9 cellular contexts compared by ENCODE assay signal in the genomic region with DNA sequence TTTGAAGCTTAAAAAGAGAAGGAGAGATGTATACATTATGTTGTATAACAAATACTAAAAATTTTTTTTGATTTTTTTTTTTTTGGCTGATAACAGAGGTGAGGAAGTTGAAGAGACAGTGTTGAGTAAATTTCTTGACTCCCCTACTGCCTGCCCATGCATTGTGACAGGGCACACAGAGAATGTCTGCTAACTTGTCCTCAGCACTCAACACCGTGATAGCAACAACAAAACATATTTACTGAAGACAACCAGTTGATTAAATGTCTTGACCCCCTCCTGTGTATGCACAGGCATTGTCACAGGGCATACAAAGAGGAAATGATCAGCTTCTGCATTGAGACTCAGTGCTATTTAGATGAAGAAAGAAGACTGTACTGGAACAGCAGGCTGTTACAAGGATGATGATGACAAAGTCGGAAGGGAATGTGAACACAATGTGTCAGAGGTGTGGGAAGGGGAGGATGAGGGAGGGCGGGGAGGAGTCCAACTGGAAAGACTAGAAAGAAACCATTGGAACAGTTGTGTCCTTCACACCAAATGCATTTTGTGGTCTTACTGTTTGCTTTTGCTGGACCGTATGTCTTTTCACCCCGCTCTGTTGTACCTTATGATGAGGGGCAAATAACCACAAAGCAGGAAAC.
DNase-seq lines count a peak whose midpoint lies in the region; ATAC-seq and TF ChIP-seq lines count a peak whose summit lies in the region.
"Had no signal": no experiment of that assay in that cellular context is flagged by ENCODE, and none has a peak within 500 bp of the region (broad histone marks: within the 10 kb centered on the region; RNA-seq: fewer than 3 reads in every experiment).

No MANE protein-coding gene starts in this region.

- no peaks in the 10 kb centered on the region for H3K9me3 ChIP-seq in RWPE2 (ENCODE audit: severe bottlenecking)

- H3K4me1 ChIP-seq in RWPE2 (ENCODE audit: insufficient read depth, poor library complexity, severe bottlenecking) (peaks cover 22% of the 10 kb centered on the region), foreskin keratinocyte (peaks cover 15% of the 10 kb centered on the region)

- peak; percentile 45 for DNase-seq in HFF-Myc (ENCODE audit: extremely low read depth, low read depth)
- peak; percentile 75 for DNase-seq in RWPE2 (ENCODE audit: low spot score)
- DNase-seq in foreskin keratinocyte: peak; percentile 91 to 95
- DNase-seq in renal cortical epithelial cell (ENCODE audit: low read depth): peak; percentile 95
- no peak for DNase-seq in NCI-H2081 (lab: John Stamatoyannopoulos, UW)
- DNase-seq in stimulated activated CD4-positive, alpha-beta T cell treated with anti-CD3 and anti-CD28 coated beads, Interleukin-12 subunit alpha, Interleukin-12 subunit beta, amount 100 ng/mL, for 4 hours: no peak
- DNase-seq: RPMI8226; stimulated activated CD4-positive, alpha-beta T cell treated with anti-CD3 and anti-CD28 coated beads, Interleukin-2, amount 100 ng/mL, for 24 hours had no signal

- no peaks in the 10 kb centered on the region for H3K27me3 ChIP-seq in RWPE2 (ENCODE audit: insufficient read depth, poor library complexity, severe bottlenecking)
- H3K27me3 ChIP-seq in foreskin keratinocyte: no peaks in the 10 kb centered on the region

- TF ChIP-seq CTCF in HFF-Myc (IDR thresholded peaks at IDR 0.05; ENCODE audit: low read depth, low read length, missing control alignments) (no peak), RWPE2 (IDR thresholded peaks at IDR 0.05; ENCODE audit: poor library complexity, severe bottlenecking) (no peak), foreskin keratinocyte (conservative IDR thresholded peaks at IDR 0.05) (no peak)

- H3K36me3 ChIP-seq in RWPE2 (ENCODE audit: low read depth): no peaks in the 10 kb centered on the region; the same call in 1 of the 2 replicates

- H3K4me3 ChIP-seq in HFF-Myc (replicated peaks; ENCODE audit: low read depth, low read length): no peak overlapping the region
- no peak overlapping the region for H3K4me3 ChIP-seq in RWPE2 (ENCODE audit: severe bottlenecking)

- H3K27ac ChIP-seq in RWPE2 (ENCODE audit: poor library complexity, severe bottlenecking) (peak overlapping the region; percentile 91), foreskin keratinocyte (peak overlapping the region; percentile 69)

- ATAC-seq in RWPE2 (ENCODE audit: low read depth): peak; percentile 100
- peak; percentile 100 for ATAC-seq in foreskin keratinocyte
- ATAC-seq in GM21529 (IDR thresholded peaks at IDR 0.05; ENCODE audit: unreplicated experiment): no peak

Comparison
In these comparisons a context has a peak if more than half of its experiments do, and no peak if none do; other contexts are left out.
1. DNase-seq: peak in HFF-Myc (single experiment), RWPE2 (single experiment), foreskin keratinocyte (2 of 2) and renal cortical epithelial cell (single experiment); none in NCI-H2081 (0 of 2) and stimulated activated CD4-positive, alpha-beta T cell treated with anti-CD3 and anti-CD28 coated beads, Interleukin-12 subunit alpha, Interleukin-12 subunit beta, amount 100 ng/mL, for 4 hours (single experiment).